ENCODE assay signal across 8 cellular contexts in the genomic region with DNA sequence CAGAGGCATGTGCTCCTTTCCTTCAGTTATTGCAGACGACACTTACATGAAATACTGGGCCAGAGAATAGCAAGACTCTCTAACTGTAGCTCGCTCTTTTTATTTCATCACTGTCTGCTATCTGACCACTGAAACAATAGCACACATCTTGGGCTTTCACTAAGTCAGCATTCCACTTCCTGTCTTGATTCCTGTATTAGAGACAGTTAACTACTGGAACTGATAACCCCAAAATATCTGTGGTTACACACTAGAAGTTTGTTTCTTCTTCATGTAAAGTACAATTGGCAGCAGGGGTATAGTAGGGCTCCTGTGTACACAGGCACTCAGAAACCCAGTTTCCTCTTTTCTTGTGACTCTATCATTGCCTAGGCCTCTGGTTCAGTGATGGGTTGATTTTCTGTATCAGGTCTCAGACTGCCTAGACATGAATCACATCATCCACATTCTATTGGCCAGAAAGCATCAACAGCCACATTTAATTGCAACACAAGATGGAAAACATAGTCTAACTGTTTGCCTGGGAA.
DNase-seq lines count a peak whose midpoint lies in the region; ATAC-seq lines count a peak whose summit lies in the region.

No MANE protein-coding gene starts in this region.

- H3K4me1 Mint-ChIP-seq in T-helper 17 cell = peaks cover 29% of the 10 kb centered on the region

- peak overlapping the region; percentile 93 for H3K27ac Mint-ChIP-seq in T-helper 17 cell

- no peaks in the 10 kb centered on the region for H3K27me3 Mint-ChIP-seq in T-helper 17 cell

- peak; percentile 69 to 77 for ATAC-seq in activated CD4-positive, CD25-positive, alpha-beta regulatory T cell treated with anti-CD3 and anti-CD28 coated beads, Interleukin-2, amount 50 U/mL, for 24 hours
- ATAC-seq in HG02943 (IDR thresholded peaks at IDR 0.05; ENCODE audit: low read depth, unreplicated experiment) = peak; percentile 93
- peak; percentile 63 for ATAC-seq in T-helper 17 cell

- no peaks in the 10 kb centered on the region for H3K36me3 Mint-ChIP-seq in T-helper 17 cell (ENCODE audit: low read depth)

- peak overlapping the region; percentile 79 for H3K4me3 Mint-ChIP-seq in T-helper 17 cell

- no peak for DNase-seq in activated CD4-positive, CD25-positive, alpha-beta regulatory T cell (lab: John Stamatoyannopoulos, UW)
- DNase-seq in T-helper 17 cell (no peak), renal cortical epithelial cell (ENCODE audit: low read depth) (peak; percentile 31), SK-N-DZ (ENCODE audit: low spot score) (no peak), midbrain (lab: John Stamatoyannopoulos, UW) (no peak)
- no peak for DNase-seq in stimulated activated naive CD4-positive, alpha-beta T cell treated with Interleukin-2 at 50 U/mL for 16 hours (lab: John Stamatoyannopoulos, UW)

- H3K9me3 ChIP-seq in T-helper 17 cell (ENCODE audit: control insufficient read depth, low read length, poor library complexity, severe bottlenecking) = no peaks in the 10 kb centered on the region
